Comparison of ENCODE assay signal across 1 cellular context in the genomic region with DNA sequence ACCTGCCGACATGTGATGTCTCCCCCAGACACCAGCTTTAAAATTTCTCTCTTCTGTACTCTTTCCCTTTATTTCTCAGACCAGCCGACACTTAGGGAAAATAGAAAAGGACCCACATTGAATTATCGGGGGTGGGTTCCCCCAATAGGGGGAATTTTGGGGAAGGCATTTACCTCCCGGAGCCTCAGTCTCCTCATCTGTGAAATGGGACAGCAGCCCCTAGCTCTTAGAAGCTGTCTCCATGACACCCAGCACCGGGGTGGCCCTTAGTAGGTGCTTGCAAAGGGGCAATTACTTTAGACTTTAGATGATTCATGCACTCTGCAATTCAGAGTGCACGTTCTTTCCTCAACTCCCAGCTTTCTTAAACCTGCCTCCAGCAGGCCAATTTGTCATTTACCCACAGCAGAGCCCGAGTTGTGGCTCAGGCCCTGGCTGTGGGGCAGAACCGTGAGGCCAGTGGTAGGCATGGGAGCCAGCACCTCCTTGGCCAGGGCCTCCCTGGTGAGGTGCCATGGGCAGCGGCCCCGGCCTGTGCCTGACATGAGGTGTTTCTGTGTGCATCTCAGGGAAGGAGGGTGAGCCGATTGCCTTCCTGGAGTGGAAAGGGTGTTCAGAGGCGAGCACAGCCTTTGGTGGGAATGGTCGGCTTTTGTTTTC.
TF ChIP-seq lines count a peak whose summit lies in the region.

No MANE protein-coding gene starts in this region.

TF ChIP-seq in SK-N-SH, 30 proteins besides CTCF, POLR2A, EP300 and RAD21 (continued from another document):
- TF ChIP-seq, protein P1, sequence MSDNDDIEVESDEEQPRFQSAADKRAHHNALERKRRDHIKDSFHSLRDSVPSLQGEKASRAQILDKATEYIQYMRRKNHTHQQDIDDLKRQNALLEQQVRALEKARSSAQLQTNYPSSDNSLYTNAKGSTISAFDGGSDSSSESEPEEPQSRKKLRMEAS (IDR thresholded peaks at IDR 0.05; ENCODE audit: low read depth): no peak
- TF ChIP-seq TEAD4 (IDR thresholded peaks at IDR 0.05; ENCODE audit: borderline replicate concordance, insufficient read depth) (no peak), USF2 (IDR thresholded peaks at IDR 0.05; ENCODE audit: borderline replicate concordance, low read depth, low read length) (no peak), REST (IDR thresholded peaks at IDR 0.05; ENCODE audit: low read depth, low read length) (no peak), ELF1 (IDR thresholded peaks at IDR 0.05) (no peak)
TF ChIP-seq in SK-N-SH: peak in this region for 0.
